19 cellular contexts compared by ENCODE assay signal in genomic region chr18:5962362-5962761, GRCh38.
"Had no signal": no experiment of that assay in that cellular context is flagged by ENCODE, and none has a peak within 500 bp of the region (broad histone marks: within the 10 kb centered on the region; RNA-seq: fewer than 3 reads in every experiment).

No MANE protein-coding gene starts in this region.

- H3K27ac ChIP-seq: body of pancreas, esophagus muscularis mucosa, neutrophil, prostate gland, sigmoid colon, upper lobe of right lung, WERI-Rb-1 had no signal

- H3K36me3 ChIP-seq: esophagus muscularis mucosa, neutrophil, prostate gland, sigmoid colon, upper lobe of right lung, WERI-Rb-1 had no signal

- DNase-seq: activated CD4-positive, alpha-beta T cell treated with anti-CD3 and anti-CD28 coated beads for 4 hours; activated CD8-positive, alpha-beta T cell treated with anti-CD3 and anti-CD28 coated beads, Interleukin-2, amount 10 ng/mL, durations not matched to agents 7 days and 5 days; activated naive CD4-positive, alpha-beta T cell treated with Interleukin-2 at 50 U/mL for 16 hours; cerebellar nuclear complex; foreskin melanocyte; kidney; naive B cell; sigmoid colon; stimulated activated CD4-positive, alpha-beta T cell treated with anti-CD3 and anti-CD28 coated beads, Interleukin-4, amount 100 ng/mL, for 24 hours; T-helper 1 cell; upper lobe of right lung; WERI-Rb-1 had no signal

- FAIRE-seq: endometrium, kidney had no signal

- H3K27me3 ChIP-seq: body of pancreas, esophagus muscularis mucosa, neutrophil, sigmoid colon, upper lobe of right lung had no signal

- H3K4me1 ChIP-seq: body of pancreas, prostate gland, sigmoid colon, upper lobe of right lung had no signal

- H3K27me3 Mint-ChIP-seq: naive B cell; stimulated activated naive CD8-positive, alpha-beta T cell treated with anti-CD3 and anti-CD28 coated beads, Interleukin-15, Interleukin-2, amounts not matched to agents 100 ng/mL and 50 ng/mL, for 24 hours had no signal

- H3K9me3 ChIP-seq: body of pancreas, esophagus muscularis mucosa, neutrophil, prostate gland, sigmoid colon, upper lobe of right lung had no signal

- H3K4me1 Mint-ChIP-seq: naive B cell had no signal

- H3K9me3 Mint-ChIP-seq: activated T-helper 1 cell treated with anti-CD3 and anti-CD28 coated beads, Interleukin-12 subunit alpha, Interleukin-12 subunit beta, Interleukin-2, Interleukin-4 antibody, amounts not matched to agents 30 ng/mL and 10 ng/mL and 1 ng/mL, durations not matched to agents 14 hours and 24 hours and 36 hours; stimulated activated naive CD8-positive, alpha-beta T cell treated with anti-CD3 and anti-CD28 coated beads, Interleukin-15, Interleukin-2, amounts not matched to agents 100 ng/mL and 50 ng/mL, for 24 hours had no signal

- H3K27ac Mint-ChIP-seq: activated CD8-positive, alpha-beta T cell treated with anti-CD3 and anti-CD28 coated beads, Interleukin-2, amount 10 ng/mL, durations not matched to agents 7 days and 5 days; activated T-helper 1 cell treated with anti-CD3 and anti-CD28 coated beads, Interleukin-12 subunit alpha, Interleukin-12 subunit beta, Interleukin-2, Interleukin-4 antibody, amounts not matched to agents 30 ng/mL and 10 ng/mL and 1 ng/mL, durations not matched to agents 14 hours and 24 hours and 36 hours; naive B cell; stimulated activated naive CD8-positive, alpha-beta T cell treated with anti-CD3 and anti-CD28 coated beads, Interleukin-15, Interleukin-2, amounts not matched to agents 100 ng/mL and 50 ng/mL, for 24 hours had no signal

- H3K4me3 ChIP-seq: body of pancreas, esophagus muscularis mucosa, prostate gland, sigmoid colon, upper lobe of right lung had no signal

- H3K4me3 Mint-ChIP-seq: activated CD8-positive, alpha-beta T cell treated with anti-CD3 and anti-CD28 coated beads, Interleukin-2, amount 10 ng/mL, durations not matched to agents 7 days and 5 days; activated T-helper 1 cell treated with anti-CD3 and anti-CD28 coated beads, Interleukin-12 subunit alpha, Interleukin-12 subunit beta, Interleukin-2, Interleukin-4 antibody, amounts not matched to agents 30 ng/mL and 10 ng/mL and 1 ng/mL, durations not matched to agents 14 hours and 24 hours and 36 hours; naive B cell; stimulated activated naive CD8-positive, alpha-beta T cell treated with anti-CD3 and anti-CD28 coated beads, Interleukin-15, Interleukin-2, amounts not matched to agents 100 ng/mL and 50 ng/mL, for 24 hours had no signal

- ATAC-seq: activated CD8-positive, alpha-beta T cell treated with anti-CD3 and anti-CD28 coated beads, Interleukin-2, amount 10 ng/mL, durations not matched to agents 7 days and 5 days; body of pancreas; upper lobe of right lung had no signal
